ENCODE assay signal across 9 cellular contexts in the genomic region with DNA sequence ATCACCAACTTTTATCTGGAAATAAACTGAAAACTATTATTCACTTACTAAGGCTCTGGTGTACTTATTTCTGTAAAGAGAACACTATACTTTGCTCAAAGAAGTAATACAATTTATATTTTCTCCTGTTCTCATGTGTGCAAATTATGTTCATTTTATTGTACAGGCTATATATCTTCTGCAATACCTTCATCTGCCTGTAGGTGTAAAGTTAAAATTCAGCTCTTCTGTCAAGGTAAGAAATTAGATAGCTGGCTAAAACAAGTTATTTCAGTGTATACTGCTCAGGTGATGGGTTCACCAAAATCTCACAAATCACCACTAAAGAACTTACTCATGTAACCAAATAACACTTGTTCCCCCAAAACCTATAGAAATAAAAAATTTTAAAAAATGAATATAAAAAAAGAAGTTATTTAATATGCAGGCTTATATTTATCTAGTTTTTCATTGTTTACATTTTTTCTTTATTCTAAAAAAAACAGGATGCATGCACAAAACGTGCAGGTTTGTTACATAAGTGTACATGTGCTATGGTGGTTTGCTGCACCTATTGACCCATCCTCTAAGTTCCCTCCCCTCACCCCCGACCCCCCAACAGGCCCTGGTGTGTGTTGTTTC.
DNase-seq lines count a peak whose midpoint lies in the region; ATAC-seq, FAIRE-seq and TF ChIP-seq lines count a peak whose summit lies in the region.
"Had no signal": no experiment of that assay in that cellular context is flagged by ENCODE, and none has a peak within 500 bp of the region (broad histone marks: within the 10 kb centered on the region; RNA-seq: fewer than 3 reads in every experiment).

No MANE protein-coding gene starts in this region.

- TF ChIP-seq CTCF in WTC11 (IDR thresholded peaks at IDR 0.05) = peak; percentile 25

- 14 to 46% (median 25%) methylated on average over 2 of the region's 2 CpGs for WGBS in small intestine, 3 donors

- H3K36me3 ChIP-seq in small intestine (ENCODE audit: control insufficient read depth in 2 of 2, insufficient read depth in 2 of 2, low read length in 2 of 2) = no peaks in the 10 kb centered on the region

- no peaks in the 10 kb centered on the region for H3K36me3 Mint-ChIP-seq in WTC11

- ATAC-seq in HG03280 (IDR thresholded peaks at IDR 0.05; ENCODE audit: unreplicated experiment) (peak; percentile 74), WTC11 (no peak)

- intact Hi-C loops in cardiac septum (cut with DNase I) = no loop called here

- DNase-seq in NCI-H82 (lab: John Stamatoyannopoulos, UW) = peak; percentile 30
- no peak for DNase-seq in NCI-H82 treated with DMSO at 0.1 percent for 48 hours (lab: John Stamatoyannopoulos, UW; ENCODE audit: unreplicated experiment)
- DNase-seq in WTC11 (ENCODE audit: low spot score) = no peak
- peak; percentile 1 for DNase-seq in small intestine
- DNase-seq in HK-2 (ENCODE audit: unreplicated experiment) = no peak
- no peak for DNase-seq in activated CD8-positive, alpha-beta memory T cell treated with anti-CD3 and anti-CD28 coated beads, Interleukin-2, amount 50 U/mL, for 48 hours
- DNase-seq in cardiac septum (ENCODE audit: low spot score) = no peak
- DNase-seq: NCI-H2081 had no signal

- no peaks in the 10 kb centered on the region for H3K4me1 ChIP-seq in small intestine (ENCODE audit: control insufficient read depth in 2 of 2, insufficient read depth in 1 of 2, low read depth in 1 of 2, low read length in 1 of 2)

- no peaks in the 10 kb centered on the region for H3K27me3 Mint-ChIP-seq in WTC11 (ENCODE audit: low read depth)

- FAIRE-seq in small intestine (lab: Jason Lieb, UNC) = no peak

- H3K4me3 ChIP-seq in small intestine (ENCODE audit: low read depth in 1 of 2, low read length in 2 of 2) = no peak overlapping the region

- H3K4me3 Mint-ChIP-seq in WTC11 = no peak overlapping the region

- peaks cover 18% of the 10 kb centered on the region for H3K9me3 Mint-ChIP-seq in WTC11

- no peaks in the 10 kb centered on the region for H3K27me3 ChIP-seq in small intestine (ENCODE audit: control insufficient read depth in 2 of 2, insufficient read depth in 2 of 2, low read length in 2 of 2)

- POLR2A ChIA-PET in WTC11 (lab: Charles Lee) = interaction anchor here (0.7 kb wide), 1 partner anchor 26 kb away, joined by 3 read pairs; no protein-coding TSS in a partner anchor

- H3K4me1 Mint-ChIP-seq in WTC11 = no peaks in the 10 kb centered on the region

- H3K27ac Mint-ChIP-seq in WTC11 = no peak overlapping the region

- no peak overlapping the region for H3K27ac ChIP-seq in small intestine (ENCODE audit: low read depth in 1 of 2, low read length in 1 of 2)

- CTCF ChIA-PET in WTC11 (lab: Charles Lee) = interaction anchor here (0.6 to 1.4 kb wide), 11 partner anchors 11 to 312 kb away, joined by 3 to 8 read pairs (median 3); partner anchors contain the start of gene PTGER3

- no peaks in the 10 kb centered on the region for H3K9me3 ChIP-seq in small intestine (ENCODE audit: control insufficient read depth, low read depth)

TF ChIP-seq in WTC11, 78 proteins besides CTCF, POLR2A, EP300 and RAD21:
- TF ChIP-seq, protein P1, sequence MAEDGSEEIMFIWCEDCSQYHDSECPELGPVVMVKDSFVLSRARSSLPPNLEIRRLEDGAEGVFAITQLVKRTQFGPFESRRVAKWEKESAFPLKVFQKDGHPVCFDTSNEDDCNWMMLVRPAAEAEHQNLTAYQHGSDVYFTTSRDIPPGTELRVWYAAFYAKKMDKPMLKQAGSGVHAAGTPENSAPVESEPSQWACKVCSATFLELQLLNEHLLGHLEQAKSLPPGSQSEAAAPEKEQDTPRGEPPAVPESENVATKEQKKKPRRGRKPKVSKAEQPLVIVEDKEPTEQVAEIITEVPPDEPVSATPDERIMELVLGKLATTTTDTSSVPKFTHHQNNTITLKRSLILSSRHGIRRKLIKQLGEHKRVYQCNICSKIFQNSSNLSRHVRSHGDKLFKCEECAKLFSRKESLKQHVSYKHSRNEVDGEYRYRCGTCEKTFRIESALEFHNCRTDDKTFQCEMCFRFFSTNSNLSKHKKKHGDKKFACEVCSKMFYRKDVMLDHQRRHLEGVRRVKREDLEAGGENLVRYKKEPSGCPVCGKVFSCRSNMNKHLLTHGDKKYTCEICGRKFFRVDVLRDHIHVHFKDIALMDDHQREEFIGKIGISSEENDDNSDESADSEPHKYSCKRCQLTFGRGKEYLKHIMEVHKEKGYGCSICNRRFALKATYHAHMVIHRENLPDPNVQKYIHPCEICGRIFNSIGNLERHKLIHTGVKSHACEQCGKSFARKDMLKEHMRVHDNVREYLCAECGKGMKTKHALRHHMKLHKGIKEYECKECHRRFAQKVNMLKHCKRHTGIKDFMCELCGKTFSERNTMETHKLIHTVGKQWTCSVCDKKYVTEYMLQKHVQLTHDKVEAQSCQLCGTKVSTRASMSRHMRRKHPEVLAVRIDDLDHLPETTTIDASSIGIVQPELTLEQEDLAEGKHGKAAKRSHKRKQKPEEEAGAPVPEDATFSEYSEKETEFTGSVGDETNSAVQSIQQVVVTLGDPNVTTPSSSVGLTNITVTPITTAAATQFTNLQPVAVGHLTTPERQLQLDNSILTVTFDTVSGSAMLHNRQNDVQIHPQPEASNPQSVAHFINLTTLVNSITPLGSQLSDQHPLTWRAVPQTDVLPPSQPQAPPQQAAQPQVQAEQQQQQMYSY (CRISPR knock-in tag; IDR thresholded peaks at IDR 0.05) = no peak
- TF ChIP-seq SMAD3 (CRISPR knock-in tag; IDR thresholded peaks at IDR 0.05; ENCODE audit: borderline replicate concordance) = no peak
- no peak for TF ChIP-seq MXD4 (CRISPR knock-in tag; IDR thresholded peaks at IDR 0.05; ENCODE audit: borderline replicate concordance)
- no peak for TF ChIP-seq NFATC4 (CRISPR knock-in tag; IDR thresholded peaks at IDR 0.05)
TF ChIP-seq in WTC11: peak in this region for 0.

Comparison
In these comparisons a context has a peak if more than half of its experiments do, and no peak if none do; other contexts are left out.
1. DNase-seq: peak in NCI-H82 (single experiment) and small intestine (single experiment); none in NCI-H82 treated with DMSO at 0.1 percent for 48 hours (single experiment), WTC11 (single experiment), HK-2 (single experiment), activated CD8-positive, alpha-beta memory T cell treated with anti-CD3 and anti-CD28 coated beads, Interleukin-2, amount 50 U/mL, for 48 hours (single experiment) and cardiac septum (single experiment).